In the genomic region with DNA sequence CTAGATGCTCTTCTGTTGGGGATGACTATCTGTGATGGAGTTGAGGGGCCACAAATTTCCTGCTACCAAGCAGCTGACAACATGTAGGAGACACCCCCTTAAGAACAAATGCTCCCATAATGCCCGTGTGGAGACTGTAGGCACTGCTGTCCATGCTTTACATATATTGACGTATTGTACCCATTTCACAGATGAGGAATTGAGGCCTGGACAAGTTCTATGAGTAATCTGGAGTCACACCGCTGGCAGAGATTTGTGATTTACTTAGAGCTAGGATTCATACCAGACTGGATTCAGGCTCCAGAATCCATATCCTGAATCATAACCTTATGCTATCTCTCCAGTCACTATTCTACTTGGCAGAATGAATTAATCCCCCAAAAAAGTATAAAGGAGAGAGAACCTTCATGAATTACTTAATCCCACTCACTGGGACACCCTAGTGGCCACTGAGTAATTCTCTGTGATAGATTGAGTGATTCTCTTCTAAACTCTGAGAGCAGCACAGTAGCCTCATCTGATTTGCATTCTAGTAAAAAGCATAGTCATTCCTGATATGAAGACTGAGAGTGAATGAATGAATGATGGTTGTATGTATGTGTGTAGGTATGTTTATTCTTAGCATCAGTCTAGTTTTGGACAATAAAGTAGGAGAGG, we compare ENCODE assay signal across 15 cellular contexts.
DNase-seq lines count a peak whose midpoint lies in the region; ATAC-seq lines count a peak whose summit lies in the region.
"Had no signal": no experiment of that assay in that cellular context is flagged by ENCODE, and none has a peak within 500 bp of the region (broad histone marks: within the 10 kb centered on the region; RNA-seq: fewer than 3 reads in every experiment).

No MANE protein-coding gene starts in this region.

- peak; percentile 98 for ATAC-seq in GM18502 (IDR thresholded peaks at IDR 0.05; ENCODE audit: poor library complexity, unreplicated experiment)
- ATAC-seq in HG03103 (IDR thresholded peaks at IDR 0.05; ENCODE audit: low read depth, unreplicated experiment): peak; percentile 88
- ATAC-seq in GM21825 (IDR thresholded peaks at IDR 0.05; ENCODE audit: unreplicated experiment): no peak
- ATAC-seq in stimulated activated naive B cell treated with anti-CD40 and anti-IgM and Interleukin-4, amounts not matched to agents 10 μg/mL and 1 μg/mL and 100 μg/mL, for 72 hours (replicated peaks): no peak
- ATAC-seq: activated CD8-positive, alpha-beta T cell treated with anti-CD3 and anti-CD28 coated beads for 36 hours had no signal

- H3K9me3 Mint-ChIP-seq in stimulated activated naive B cell treated with anti-CD40 and anti-IgM and Interleukin-4, amounts not matched to agents 10 μg/mL and 1 μg/mL and 100 μg/mL, for 72 hours: peaks cover 2 to 3% of the 10 kb centered on the region in 2 donors

- H3K4me1 Mint-ChIP-seq in stimulated activated naive B cell treated with anti-CD40 and anti-IgM and Interleukin-4, amounts not matched to agents 10 μg/mL and 1 μg/mL and 100 μg/mL, for 72 hours: no peaks in the 10 kb centered on the region
- H3K4me1 Mint-ChIP-seq: IgD-negative memory B cell had no signal

- no peaks in the 10 kb centered on the region for H3K36me3 Mint-ChIP-seq in stimulated activated naive B cell treated with anti-CD40 and anti-IgM and Interleukin-4, amounts not matched to agents 10 μg/mL and 1 μg/mL and 100 μg/mL, for 72 hours
- H3K36me3 Mint-ChIP-seq: IgD-negative memory B cell had no signal

- no peaks in the 10 kb centered on the region for H3K27me3 Mint-ChIP-seq in stimulated activated naive B cell treated with anti-CD40 and anti-IgM and Interleukin-4, amounts not matched to agents 10 μg/mL and 1 μg/mL and 100 μg/mL, for 72 hours
- H3K27me3 Mint-ChIP-seq: activated CD8-positive, alpha-beta T cell treated with anti-CD3 and anti-CD28 coated beads for 36 hours; IgD-negative memory B cell had no signal

- no peak overlapping the region for H3K4me3 Mint-ChIP-seq in stimulated activated naive B cell treated with anti-CD40 and anti-IgM and Interleukin-4, amounts not matched to agents 10 μg/mL and 1 μg/mL and 100 μg/mL, for 72 hours
- H3K4me3 Mint-ChIP-seq: activated CD8-positive, alpha-beta T cell treated with anti-CD3 and anti-CD28 coated beads for 36 hours had no signal

- H3K27ac Mint-ChIP-seq in stimulated activated naive B cell treated with anti-CD40 and anti-IgM and Interleukin-4, amounts not matched to agents 10 μg/mL and 1 μg/mL and 100 μg/mL, for 72 hours: no peak overlapping the region
- H3K27ac Mint-ChIP-seq: activated CD8-positive, alpha-beta T cell treated with anti-CD3 and anti-CD28 coated beads for 36 hours; IgD-negative memory B cell had no signal

- DNase-seq in A172 (ENCODE audit: low spot score) (peak; percentile 14), amniotic epithelial cell (ENCODE audit: low read depth) (peak; percentile 1), activated T-cell treated with anti-CD3 and anti-CD28 coated beads for 4 hours (no peak), HCEC 1CT (no peak)
- no peak for DNase-seq in stimulated activated naive B cell treated with anti-CD40 and anti-IgM and Interleukin-4, amounts not matched to agents 10 μg/mL and 1 μg/mL and 100 μg/mL, for 72 hours
- DNase-seq: activated CD8-positive, alpha-beta T cell treated with anti-CD3 and anti-CD28 coated beads for 36 hours; activated effector memory CD4-positive, alpha-beta T cell treated with anti-CD3 and anti-CD28 coated beads, Interleukin-2, amount 50 U/mL, for 16 hours; NCI-H1436 treated with DMSO at 0.1 percent for 48 hours; posterior cingulate gyrus; RPMI8226; transverse colon had no signal

Comparison
In these comparisons a context has a peak if more than half of its experiments do, and no peak if none do; other contexts are left out.
1. DNase-seq: peak in A172 (single experiment) and amniotic epithelial cell (single experiment); none in stimulated activated naive B cell treated with anti-CD40 and anti-IgM and Interleukin-4, amounts not matched to agents 10 μg/mL and 1 μg/mL and 100 μg/mL, for 72 hours (single experiment), activated T-cell treated with anti-CD3 and anti-CD28 coated beads for 4 hours (single experiment) and HCEC 1CT (single experiment).
2. ATAC-seq: peak in GM18502 (single experiment) and HG03103 (single experiment); none in GM21825 (single experiment) and stimulated activated naive B cell treated with anti-CD40 and anti-IgM and Interleukin-4, amounts not matched to agents 10 μg/mL and 1 μg/mL and 100 μg/mL, for 72 hours (0 of 2).